In the genomic region with DNA sequence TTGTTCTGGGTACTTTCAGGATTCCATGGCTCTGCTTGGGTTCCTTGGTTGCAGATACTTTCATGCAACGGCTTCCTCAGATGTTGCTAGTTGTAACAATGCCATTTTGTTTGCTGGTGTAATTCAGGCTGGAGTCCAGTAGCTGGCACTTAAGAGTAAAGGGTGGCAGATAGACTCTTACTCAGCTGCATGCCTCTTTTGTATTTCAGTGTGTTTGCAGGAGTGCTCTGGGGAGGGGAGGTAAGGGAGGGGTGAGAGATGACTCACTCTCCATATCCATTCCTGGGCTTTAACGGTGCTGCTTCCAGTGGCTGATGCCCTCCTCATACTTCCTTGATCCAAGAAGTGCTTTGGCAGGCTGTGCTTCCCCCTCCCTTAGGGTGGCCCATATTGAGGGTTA, we compare ENCODE assay signal across 1 cellular context.
TF ChIP-seq lines count a peak whose summit lies in the region.

No MANE protein-coding gene starts in this region.

TF ChIP-seq in GM12878, 131 proteins besides CTCF, POLR2A, EP300 and RAD21 (continued from another document):
- TF ChIP-seq, protein P1, sequence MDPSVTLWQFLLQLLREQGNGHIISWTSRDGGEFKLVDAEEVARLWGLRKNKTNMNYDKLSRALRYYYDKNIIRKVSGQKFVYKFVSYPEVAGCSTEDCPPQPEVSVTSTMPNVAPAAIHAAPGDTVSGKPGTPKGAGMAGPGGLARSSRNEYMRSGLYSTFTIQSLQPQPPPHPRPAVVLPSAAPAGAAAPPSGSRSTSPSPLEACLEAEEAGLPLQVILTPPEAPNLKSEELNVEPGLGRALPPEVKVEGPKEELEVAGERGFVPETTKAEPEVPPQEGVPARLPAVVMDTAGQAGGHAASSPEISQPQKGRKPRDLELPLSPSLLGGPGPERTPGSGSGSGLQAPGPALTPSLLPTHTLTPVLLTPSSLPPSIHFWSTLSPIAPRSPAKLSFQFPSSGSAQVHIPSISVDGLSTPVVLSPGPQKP (IDR thresholded peaks at IDR 0.05; ENCODE audit: low read depth, low read length): no peak
- TF ChIP-seq ZBED1 (IDR thresholded peaks at IDR 0.05; ENCODE audit: borderline replicate concordance): no peak
- TF ChIP-seq ZNF687 (IDR thresholded peaks at IDR 0.05): no peak
TF ChIP-seq in GM12878: peak in this region for 0.
